In the genomic region with DNA sequence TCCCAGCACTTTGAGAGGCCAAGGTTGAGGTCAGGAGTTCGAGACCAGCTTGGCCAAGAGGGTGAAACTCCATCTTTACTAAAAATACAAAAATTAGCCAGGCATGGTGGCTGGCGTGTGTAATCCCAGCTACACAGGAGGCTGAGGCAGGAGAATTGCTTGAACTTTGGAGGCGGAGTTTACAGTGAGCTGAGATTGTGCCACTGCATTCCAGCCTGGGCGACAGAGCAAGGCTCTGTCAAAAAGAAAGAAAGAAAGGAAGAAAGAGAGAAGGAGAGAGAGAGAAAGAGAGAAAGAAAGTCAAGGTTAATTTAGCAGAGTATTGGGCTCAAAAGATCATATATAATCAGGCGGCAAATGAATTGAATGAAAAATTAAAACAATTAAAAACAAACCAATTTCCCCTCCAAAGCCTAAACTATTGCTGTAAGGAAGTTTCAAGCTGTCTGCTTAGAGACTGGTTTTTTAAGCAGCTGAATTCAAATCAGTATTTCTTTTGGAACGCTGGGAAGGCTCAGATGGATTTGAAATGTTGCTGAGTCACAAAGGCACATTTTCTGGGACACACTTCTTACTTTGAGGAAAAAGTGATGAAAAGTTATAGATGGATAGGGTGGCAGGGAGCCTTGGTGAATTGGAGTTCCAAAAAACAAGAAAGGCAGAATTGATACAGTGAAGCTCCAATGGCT, we compare ENCODE assay signal across 10 cellular contexts.
DNase-seq lines count a peak whose midpoint lies in the region; ATAC-seq and TF ChIP-seq lines count a peak whose summit lies in the region.
"Had no signal": no experiment of that assay in that cellular context is flagged by ENCODE, and none has a peak within 500 bp of the region (broad histone marks: within the 10 kb centered on the region; RNA-seq: fewer than 3 reads in every experiment).

No MANE protein-coding gene starts in this region.

- 76 to 83% (median 76%) methylated on average over 6 of the region's 6 CpGs for WGBS in psoas muscle, 3 donors

- H3K79me2 ChIP-seq in fibroblast of lung (ENCODE audit: control insufficient read depth, insufficient read depth, low read length), result no peaks in the 10 kb centered on the region

- H3K9me3 ChIP-seq in T-helper 17 cell (ENCODE audit: control insufficient read depth, low read length, poor library complexity, severe bottlenecking) (no peaks in the 10 kb centered on the region), fibroblast of lung (ENCODE audit: control insufficient read depth, insufficient read depth, low read depth, low read length) (no peaks in the 10 kb centered on the region), psoas muscle (no peaks in the 10 kb centered on the region)

- H3K4me1 ChIP-seq in fibroblast of lung (ENCODE audit: control insufficient read depth, extremely low read depth, insufficient read depth, low read length) (peaks cover 2% of the 10 kb centered on the region), psoas muscle (no peaks in the 10 kb centered on the region)

- intact Hi-C loops in psoas muscle (cut with DNase I), result no loop called here

- H3K4me3 Mint-ChIP-seq in T-helper 17 cell, result peak overlapping the region; percentile 19

- no peaks in the 10 kb centered on the region for H3K36me3 ChIP-seq in fibroblast of lung (ENCODE audit: control insufficient read depth, insufficient read depth, low read length)
- H3K36me3 ChIP-seq in psoas muscle (ENCODE audit: insufficient read depth in 1 of 2, low read depth in 1 of 2), result no peaks in the 10 kb centered on the region

- H3K4me2 ChIP-seq in fibroblast of lung (ENCODE audit: extremely low read depth, insufficient read depth, low read length), result no peak overlapping the region

- H2AFZ ChIP-seq in fibroblast of lung (ENCODE audit: low read length), result no peak overlapping the region

- ATAC-seq in T-helper 17 cell (no peak), psoas muscle (no peak), HG02678 (IDR thresholded peaks at IDR 0.05; ENCODE audit: unreplicated experiment) (no peak), HG02571 (IDR thresholded peaks at IDR 0.05; ENCODE audit: unreplicated experiment) (no peak)

- no peaks in the 10 kb centered on the region for H3K27me3 Mint-ChIP-seq in T-helper 17 cell

- H3K4me3 ChIP-seq in fibroblast of lung (replicated peaks in 1 of 4; ENCODE audit: control extremely low read depth in 1 of 4, insufficient read depth in 1 of 4, low read depth in 3 of 4, low read length in 4 of 4), result no peak overlapping the region
- no peak overlapping the region for H3K4me3 ChIP-seq in psoas muscle

- H3K9ac ChIP-seq in fibroblast of lung (ENCODE audit: insufficient read depth, low read length), result no peak overlapping the region

- TF ChIP-seq CTCF in C4-2B (conservative IDR thresholded peaks at IDR 0.05) (no peak), fibroblast of lung (conservative IDR thresholded peaks at IDR 0.05 in 1 of 2, IDR thresholded peaks at IDR 0.05 in 1 of 2; ENCODE audit: low read depth in 1 of 2, low read length in 2 of 2) (no peak), psoas muscle (IDR thresholded peaks at IDR 0.05) (no peak)

- H3K4me1 Mint-ChIP-seq in T-helper 17 cell, result peaks cover 21% of the 10 kb centered on the region

- DNase-seq in T-helper 17 cell (no peak), fibroblast of lung (ENCODE audit: low read depth in 2 of 2) (peak; percentile 17 to 54), psoas muscle (no peak), NCI-H1417 treated with DMSO at 0.1 percent for 48 hours (lab: John Stamatoyannopoulos, UW) (no peak), NCI-H345 treated with DMSO at 0.1 percent for 48 hours (lab: John Stamatoyannopoulos, UW; ENCODE audit: unreplicated experiment) (no peak)
- DNase-seq: GOT3, NCI-H1105 treated with DMSO at 0.1 percent for 48 hours had no signal

- no peaks in the 10 kb centered on the region for H3K36me3 Mint-ChIP-seq in T-helper 17 cell (ENCODE audit: low read depth)

- H3K27me3 ChIP-seq in fibroblast of lung (ENCODE audit: control insufficient read depth, insufficient read depth, low read length) (no peaks in the 10 kb centered on the region), psoas muscle (ENCODE audit: insufficient read depth in 3 of 3, low read length in 2 of 3) (no peaks in the 10 kb centered on the region)

- H3K27ac Mint-ChIP-seq in T-helper 17 cell, result peak overlapping the region; percentile 24

- no peaks in the 10 kb centered on the region for H4K20me1 ChIP-seq in fibroblast of lung (ENCODE audit: control insufficient read depth, extremely low read depth, insufficient read depth, low read length)

- H3K27ac ChIP-seq in C4-2B (peak overlapping the region; percentile 11; the same call in 1 of the 2 replicates), fibroblast of lung (ENCODE audit: insufficient read depth, low read length) (no peak overlapping the region), psoas muscle (peak overlapping the region; percentile 2)

Comparison
In these comparisons a context has a peak if more than half of its experiments do, and no peak if none do; other contexts are left out.
1. DNase-seq: peak in fibroblast of lung (2 of 2); none in T-helper 17 cell (0 of 3), psoas muscle (0 of 2), NCI-H1417 treated with DMSO at 0.1 percent for 48 hours (single experiment) and NCI-H345 treated with DMSO at 0.1 percent for 48 hours (single experiment).